37 cellular contexts compared by ENCODE assay signal in genomic region chr3:12866836-12867235, GRCh38. TPM values are rescaled to one million over a fixed set of nuclear protein-coding genes. Genes with fewer than 3 reads are reported as not detected.
DNase-seq lines count a peak whose midpoint lies in the region; ATAC-seq, FAIRE-seq and TF ChIP-seq lines count a peak whose summit lies in the region.
"Had no signal": no experiment of that assay in that cellular context is flagged by ENCODE, and none has a peak within 500 bp of the region (broad histone marks: within the 10 kb centered on the region; RNA-seq: fewer than 3 reads in every experiment).

No MANE protein-coding gene starts in this region.

- H3K27ac Mint-ChIP-seq in glutamatergic neuron (ENCODE audit: unreplicated experiment) (peak overlapping the region; percentile 8), T-helper 17 cell (no peak overlapping the region)
- H3K27ac Mint-ChIP-seq: B cell; CD14-positive monocyte; CD4-positive, alpha-beta memory T cell; CD4-positive, alpha-beta T cell; CD4-positive, CD25-positive, alpha-beta regulatory T cell; CD8-positive, alpha-beta T cell had no signal

- H4K8ac ChIP-seq in neuronal stem cell (ENCODE audit: low read depth, low read length): no peak overlapping the region

- intact Hi-C loops in K562 (cut with micrococcal nuclease): no loop called here
- intact Hi-C loops in spleen (cut with DNase I; ENCODE audit: low total_unique reads): no loop called here
- intact Hi-C loops in cardiac septum (cut with DNase I): no loop called here

- H3K4me1 ChIP-seq in K562 (replicated peaks in 1 of 2; ENCODE audit: control insufficient read depth in 2 of 2, insufficient read depth in 2 of 2, low read length in 2 of 2) (peaks cover 16 to 21% of the 10 kb centered on the region in 2 experiments), neuronal stem cell (ENCODE audit: control insufficient read depth in 2 of 2, insufficient read depth in 1 of 2, low read depth in 1 of 2, low read length in 2 of 2) (peaks cover 9 to 11% of the 10 kb centered on the region in 2 donors), spleen (peaks cover 3 to 36% (median 19%) of the 10 kb centered on the region in 6 donors)

- TF ChIP-seq RAD21 in K562 (CRISPR knock-in tag; conservative IDR thresholded peaks at IDR 0.05 in 1 of 2, IDR thresholded peaks at IDR 0.05 in 1 of 2): no peak

- peaks cover 7% of the 10 kb centered on the region for H3K9me3 Mint-ChIP-seq in glutamatergic neuron (ENCODE audit: unreplicated experiment)
- H3K9me3 Mint-ChIP-seq: CD4-positive, alpha-beta T cell had no signal

- H3K4me1 Mint-ChIP-seq in glutamatergic neuron (ENCODE audit: low read depth, unreplicated experiment) (peaks cover 13% of the 10 kb centered on the region), T-helper 17 cell (peaks cover 15% of the 10 kb centered on the region)

- H2BK5ac ChIP-seq in neuronal stem cell (ENCODE audit: low read length): no peak overlapping the region

- H2BK120ac ChIP-seq in neuronal stem cell (ENCODE audit: low read depth, low read length): no peak overlapping the region

- BruUV-seq in K562 (replicated peaks; lab: Mats Ljungman, UMichigan): no TSS peak

- TF ChIP-seq POLR2A in K562 (conservative IDR thresholded peaks at IDR 0.05): no peak
- TF ChIP-seq POLR2A in spleen (IDR thresholded peaks at IDR 0.05): no peak

- H3K36me3 ChIP-seq in K562 (ENCODE audit: control insufficient read depth, insufficient read depth, low read length) (no peaks in the 10 kb centered on the region), neuronal stem cell (replicated peaks in 1 of 2; ENCODE audit: control insufficient read depth in 2 of 2, insufficient read depth in 2 of 2, low read length in 2 of 2) (no peaks in the 10 kb centered on the region), spleen (no peaks in the 10 kb centered on the region)
- H3K36me3 ChIP-seq: BE2C, BLaER1 had no signal

- no peak overlapping the region for H2BK12ac ChIP-seq in neuronal stem cell (ENCODE audit: low read length)

- ATAC-seq in K562: no peak
- no peak for ATAC-seq in T-helper 17 cell
- no peak for ATAC-seq in GM18858 (IDR thresholded peaks at IDR 0.05; ENCODE audit: unreplicated experiment)
- ATAC-seq: A549; CD8-positive, alpha-beta T cell had no signal

- no peak overlapping the region for H3K23ac ChIP-seq in neuronal stem cell (ENCODE audit: low read depth, low read length, poor library complexity)

- H2AFZ ChIP-seq in K562 (ENCODE audit: low read depth, low read length) (peak overlapping the region; percentile 19; the same call in 1 of the 2 replicates), neuronal stem cell (ENCODE audit: low read length) (no peak overlapping the region)

- H3K14ac ChIP-seq in neuronal stem cell (ENCODE audit: low read length): no peak overlapping the region

- no peaks in the 10 kb centered on the region for H3K27me3 ChIP-seq in K562 (ENCODE audit: control insufficient read depth in 2 of 2, insufficient read depth in 2 of 2, low read length in 2 of 2)
- H3K27me3 ChIP-seq in neuronal stem cell (ENCODE audit: control insufficient read depth in 3 of 3, insufficient read depth in 3 of 3, low read depth in 1 of 3, low read length in 3 of 3): peaks cover 0 to 21% (median under 1%) of the 10 kb centered on the region in 3 experiments
- peaks cover 0 to 23% (median 7%) of the 10 kb centered on the region in 7 donors for H3K27me3 ChIP-seq in spleen (replicated peaks in 1 of 7)
- H3K27me3 ChIP-seq: BE2C, BLaER1 had no signal

- no peak for FAIRE-seq in K562 (lab: Jason Lieb, UNC)
- FAIRE-seq: A204.1, A549, D721Med had no signal

- H3K27ac ChIP-seq in K562 (ENCODE audit: extremely low read depth, low read depth, low read length): no peak overlapping the region
- no peak overlapping the region for H3K27ac ChIP-seq in neuronal stem cell (replicated peaks; ENCODE audit: low read length)
- H3K27ac ChIP-seq in spleen: no peak overlapping the region
- H3K27ac ChIP-seq: 22Rv1; A549; BLaER1; BLaER1 treated with 17β-estradiol and CSF1 and Interleukin-3, amounts not matched to agents 10 nM and 100 nM; C4-2B had no signal

- no peak overlapping the region for H3K4me3 ChIP-seq in K562
- no peak overlapping the region for H3K4me3 ChIP-seq in neuronal stem cell (ENCODE audit: low read length in 2 of 2)
- H3K4me3 ChIP-seq in spleen: no peak overlapping the region
- H3K4me3 ChIP-seq: A549; BLaER1; BLaER1 treated with 17β-estradiol and CSF1 and Interleukin-3, amounts not matched to agents 10 nM and 100 nM had no signal

- no peaks in the 10 kb centered on the region for H4K20me1 ChIP-seq in K562 (replicated peaks; ENCODE audit: control insufficient read depth, insufficient read depth, low read length)

- CTCF ChIA-PET in K562 (lab: Yijun Ruan, JAX; ENCODE audit: low intra/inter-chr PET ratio): interaction anchor here (0.7 kb wide), 1 partner anchor 522 kb away, joined by 4 read pairs; no protein-coding TSS in a partner anchor

- DNase-seq in K562 (ENCODE audit: extremely low read depth in 1 of 4, low spot score in 3 of 4) (no peak), glutamatergic neuron (no peak), neuronal stem cell (ENCODE audit: low spot score) (no peak), spleen (peak; percentile 66), cardiac septum (ENCODE audit: low spot score) (no peak), T-helper 17 cell (no peak), HK-2 (ENCODE audit: unreplicated experiment) (no peak)
- DNase-seq: 8988T; ACHN; AML-193; BE2C; C1 segment of cervical spinal cord; Caco-2; Calu3; CD4-positive, alpha-beta memory T cell; CD4-positive, alpha-beta T cell; CD4-positive, CD25-positive, alpha-beta regulatory T cell; CD8-positive, alpha-beta memory T cell; CD8-positive, alpha-beta T cell; COR-L47; DMS 273 treated with DMSO at 0.1 percent for 48 hours; DMS153; DMS53; DMS79; DMS79 treated with DMSO at 0.1 percent for 48 hours; DND-41; EL had no signal

- H3K36me3 Mint-ChIP-seq in glutamatergic neuron (ENCODE audit: unreplicated experiment) (peaks cover 11% of the 10 kb centered on the region), T-helper 17 cell (ENCODE audit: low read depth) (no peaks in the 10 kb centered on the region)
- H3K36me3 Mint-ChIP-seq: CD4-positive, alpha-beta memory T cell; CD4-positive, CD25-positive, alpha-beta regulatory T cell; CD8-positive, alpha-beta T cell had no signal

- peaks cover 3% of the 10 kb centered on the region for H3K27me3 Mint-ChIP-seq in glutamatergic neuron (ENCODE audit: unreplicated experiment)
- H3K27me3 Mint-ChIP-seq in T-helper 17 cell: peaks cover 35% of the 10 kb centered on the region

- H3K9me1 ChIP-seq in K562 (ENCODE audit: control insufficient read depth, insufficient read depth, low read length): no peaks in the 10 kb centered on the region

- no peak for TF ChIP-seq CTCF in K562 (IDR thresholded peaks at IDR 0.05 in 2 of 3, conservative IDR thresholded peaks at IDR 0.05 in 1 of 3; ENCODE audit: insufficient read depth in 2 of 3, low read depth in 1 of 3, low read length in 3 of 3)
- TF ChIP-seq CTCF in glutamatergic neuron (IDR thresholded peaks at IDR 0.05; ENCODE audit: partially characterized antibody, unreplicated experiment): no peak
- TF ChIP-seq CTCF in spleen (IDR thresholded peaks at IDR 0.05 in 8 of 11, conservative IDR thresholded peaks at IDR 0.05 in 3 of 11): no peak

- no peak for TF ChIP-seq EP300 in K562 (IDR thresholded peaks at IDR 0.05; ENCODE audit: low read length)

- H3K9ac ChIP-seq in K562 (ENCODE audit: insufficient read depth in 1 of 2, low read depth in 2 of 2, low read length in 2 of 2): no peak overlapping the region
- no peak overlapping the region for H3K9ac ChIP-seq in neuronal stem cell (ENCODE audit: low read depth, low read length, poor library complexity)
- H3K9ac ChIP-seq: BLaER1 had no signal

- POLR2A ChIA-PET in K562 (lab: Yijun Ruan, JAX): interaction anchor here (1.4 to 2.4 kb wide), 2 partner anchors 11 to 25 kb away, joined by 4 to 10 read pairs; partner anchors contain the start of gene RPL32

- peaks cover 10% of the 10 kb centered on the region for H3K9me3 ChIP-seq in K562 (replicated peaks; ENCODE audit: control insufficient read depth, insufficient read depth, low read depth, low read length)
- H3K9me3 ChIP-seq in neuronal stem cell (replicated peaks in 1 of 2; ENCODE audit: control insufficient read depth in 2 of 2, insufficient read depth in 1 of 2, low read depth in 1 of 2, low read length in 2 of 2): peaks cover 7 to 9% of the 10 kb centered on the region in 2 donors
- H3K9me3 ChIP-seq in spleen: peaks cover 0 to 16% (median 9%) of the 10 kb centered on the region in 8 donors
- peaks cover 5% of the 10 kb centered on the region for H3K9me3 ChIP-seq in T-helper 17 cell (ENCODE audit: control insufficient read depth, low read length, poor library complexity, severe bottlenecking)
- H3K9me3 ChIP-seq: BE2C had no signal

- H3K18ac ChIP-seq in neuronal stem cell (ENCODE audit: low read length): no peak overlapping the region

- no peak overlapping the region for H3K4ac ChIP-seq in neuronal stem cell (ENCODE audit: low read length)

- no peaks in the 10 kb centered on the region for H3K79me2 ChIP-seq in K562 (ENCODE audit: control insufficient read depth, insufficient read depth, low read length)

- H3K4me2 ChIP-seq in K562 (ENCODE audit: insufficient read depth, low read length): no peak overlapping the region
- no peak overlapping the region for H3K4me2 ChIP-seq in neuronal stem cell (ENCODE audit: insufficient read depth, low read length, poor library complexity, severe bottlenecking)
- H3K4me2 ChIP-seq: A549 had no signal

- H4K91ac ChIP-seq in neuronal stem cell (ENCODE audit: low read depth, low read length, poor library complexity): no peak overlapping the region

- no peak overlapping the region for H3K4me3 Mint-ChIP-seq in glutamatergic neuron (ENCODE audit: unreplicated experiment)
- H3K4me3 Mint-ChIP-seq in T-helper 17 cell: no peak overlapping the region
- H3K4me3 Mint-ChIP-seq: B cell; CD14-positive monocyte; CD4-positive, alpha-beta T cell; CD4-positive, CD25-positive, alpha-beta regulatory T cell; CD8-positive, alpha-beta T cell had no signal

- peak overlapping the region; percentile 74 for H2AK5ac ChIP-seq in neuronal stem cell (ENCODE audit: low read depth, low read length)

- WGBS in K562 (ENCODE audit: insufficient coverage, low coverage, missing lambda C conversion rate): 22% methylated on average over 6 of the region's 6 CpGs
- no CpG with 5 or more reads among the region's 6 CpGs for WGBS in neuronal stem cell (ENCODE audit: extremely low coverage in 2 of 2, insufficient read length in 2 of 2, insufficient replicate concordance in 1 of 2), 2 donors
- WGBS in spleen, 5 donors: 65 to 83% (median 81%) methylated on average over 6 of the region's 6 CpGs

- no peak overlapping the region for H2BK15ac ChIP-seq in neuronal stem cell (ENCODE audit: low read length)

- in situ Hi-C loops in K562 (cut with MboI): no loop called here

- H3K79me1 ChIP-seq in neuronal stem cell (ENCODE audit: low read depth, low read length): no peaks in the 10 kb centered on the region

RNA-seq across cellular contexts. Expression of gene RPL32, which starts 25.5 kb away (rescaled TPM):
- total RNA-seq in K562 (2011; cell fraction: chromatin; rRNA removed; ENCODE audit: low replicate concordance): 321 and 449 TPM in 2 replicates
- total RNA-seq in K562 (2011; cell fraction: nucleolus; rRNA removed): 553 and 562 TPM in 2 replicates
- total RNA-seq in K562 (2011; cell fraction: nucleoplasm; rRNA removed): 913 and 2,354 TPM in 2 replicates
- 3,132 and 3,347 TPM in 2 replicates for total RNA-seq in K562 (2014; rRNA removed)
- total RNA-seq in K562 (2014; rRNA removed; fragmentation: Illumina TruSeq; extraction: Trizol): 4,513 and 4,632 TPM in 2 replicates
- total RNA-seq in K562 (2015; rRNA removed; fragmentation: Illumina TruSeq; extraction: Trizol): 4,527 and 4,779 TPM in 2 replicates
- 2,738 and 3,009 TPM in 2 replicates for total RNA-seq in K562 (2021)
- 4,861 and 5,231 TPM in 2 replicates for polyA plus RNA-seq in K562 (2011; rRNA removed)
- polyA plus RNA-seq in K562 (2011; cell fraction: cytosol; rRNA removed): 2,530 and 2,776 TPM in 2 replicates
- polyA plus RNA-seq in K562 (2011; cell fraction: nucleus; rRNA removed): 1,377 and 2,422 TPM in 2 replicates
- polyA plus RNA-seq in K562 (2012): 4,850 and 6,211 TPM in 2 replicates
- 5,815 and 6,200 TPM in 2 replicates for polyA plus RNA-seq in K562 (2014; fragmentation: Illumina TruSeq; extraction: Trizol)
- polyA plus RNA-seq in K562 (2014; fragmentation: Nextera tagmentation; extraction: Ambion mirVana): 1,000 to 10,000 TPM; 3,469 to 4,286 TPM
- 4,142 and 5,104 TPM in 2 replicates for polyA plus RNA-seq in K562 (2014; rRNA removed)
- 3,010 and 3,339 TPM in 2 replicates for polyA minus RNA-seq in K562 (2011; rRNA and poly(A)+ RNA removed)
- 1,491 and 1,656 TPM in 2 replicates for polyA minus RNA-seq in K562 (2011; cell fraction: cytosol; rRNA and poly(A)+ RNA removed)
- 319 and 489 TPM in 2 replicates for polyA minus RNA-seq in K562 (2011; cell fraction: nucleus; rRNA and poly(A)+ RNA removed)
- total RNA-seq in glutamatergic neuron (ENCODE audit: unreplicated experiment): 966 TPM
- 2,661 TPM for polyA plus RNA-seq in neuronal stem cell (2013, experiment 1 of 2)
- polyA plus RNA-seq in neuronal stem cell (2013, experiment 2 of 2): 2,611 TPM
- 1,000 to 10,000 TPM in 6 of 7 donors, 100 to 1,000 TPM in 1; 911 to 1,835 (median 1,346) TPM for total RNA-seq in spleen
- polyA plus RNA-seq in spleen: 1,000 to 10,000 TPM; 3,289 to 6,164 (median 6,022) TPM
- 722 TPM for total RNA-seq in cardiac septum
- total RNA-seq in T-helper 17 cell: 1,000 to 10,000 TPM; 3,315 to 3,401 TPM
